Comparison of ENCODE assay signal across 8 cellular contexts in genomic region chr1:237677979-237678378, GRCh38.
DNase-seq lines count a peak whose midpoint lies in the region; ATAC-seq and TF ChIP-seq lines count a peak whose summit lies in the region.

No MANE protein-coding gene starts in this region.

- peaks cover 0 to 18% (median 8%) of the 10 kb centered on the region in 4 donors for H3K4me1 ChIP-seq in sigmoid colon

- peaks cover 0 to 5% (median 0%) of the 10 kb centered on the region in 4 donors for H3K36me3 ChIP-seq in sigmoid colon

- DNase-seq in NCI-H1105 treated with DMSO at 0.1 percent for 48 hours (lab: John Stamatoyannopoulos, UW) (peak; percentile 32), NCI-H1105 (lab: John Stamatoyannopoulos, UW) (no peak), OCI-M1 (lab: John Stamatoyannopoulos, UW) (peak; percentile 43), fibroblast of mammary gland (ENCODE audit: low read depth) (peak; percentile 25), sigmoid colon (no peak)
- no peak for DNase-seq in effector CD8-positive, alpha-beta T cell (lab: John Stamatoyannopoulos, UW)

- TF ChIP-seq CTCF in fibroblast of mammary gland (conservative IDR thresholded peaks at IDR 0.05; ENCODE audit: control insufficient read depth, insufficient read depth, low read depth, low read length) (peak; percentile 10), sigmoid colon (IDR thresholded peaks at IDR 0.05) (peak in 3 of 4 experiments; percentile 19 to 30 (median 24))

- TF ChIP-seq POLR2A in sigmoid colon (IDR thresholded peaks at IDR 0.05): no peak

- no peaks in the 10 kb centered on the region for H3K9me3 ChIP-seq in sigmoid colon

- 17 to 50% methylated on average over 3 of the region's 3 CpGs for WGBS in sigmoid colon, 2 donors

- TF ChIP-seq EP300 in sigmoid colon (IDR thresholded peaks at IDR 0.05): no peak

- H3K4me3 ChIP-seq in fibroblast of mammary gland (ENCODE audit: control insufficient read depth, low read depth, low read length) (no peak overlapping the region), sigmoid colon (no peak overlapping the region)

- ATAC-seq in GM18870 (IDR thresholded peaks at IDR 0.05; ENCODE audit: unreplicated experiment): no peak
- no peak for ATAC-seq in HG03135 (IDR thresholded peaks at IDR 0.05; ENCODE audit: unreplicated experiment)

- intact Hi-C loops in sigmoid colon (cut with DNase I): loop anchor here (2.0 kb wide), 1 partner anchor 57 kb away; no protein-coding TSS in a partner anchor

- H3K27ac ChIP-seq in sigmoid colon: peak overlapping the region in 1 of 4 donors; percentile 9

- H3K27me3 ChIP-seq in sigmoid colon: no peaks in the 10 kb centered on the region

Comparison
In these comparisons a context has a peak if more than half of its experiments do, and no peak if none do; other contexts are left out.
1. DNase-seq: peak in NCI-H1105 treated with DMSO at 0.1 percent for 48 hours (single experiment), OCI-M1 (single experiment) and fibroblast of mammary gland (single experiment); none in NCI-H1105 (single experiment), sigmoid colon (single experiment) and effector CD8-positive, alpha-beta T cell (single experiment).